Comparison of ENCODE assay signal across 9 cellular contexts in the genomic region with DNA sequence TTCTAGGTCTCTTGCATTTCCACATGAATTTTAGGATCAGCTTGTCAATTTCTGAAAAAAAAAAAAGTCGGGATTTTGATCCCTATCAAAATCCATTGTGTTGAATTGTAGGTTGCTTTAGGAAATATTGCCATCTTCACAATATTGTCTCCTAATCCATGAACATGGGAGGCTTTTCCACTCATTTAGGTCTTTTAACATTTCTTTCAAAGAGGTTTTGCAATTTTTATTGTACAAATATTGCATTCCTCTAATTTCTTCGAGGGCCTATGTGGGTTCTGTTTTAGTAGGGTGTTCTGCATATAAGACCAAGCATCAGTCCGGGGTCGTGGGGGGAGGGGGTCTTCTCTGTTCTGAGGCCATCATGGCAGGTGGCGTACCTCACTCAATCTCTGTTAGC. TPM values are rescaled to one million over a fixed set of nuclear protein-coding genes. Genes with fewer than 3 reads are reported as not detected.
DNase-seq lines count a peak whose midpoint lies in the region; ATAC-seq, FAIRE-seq and TF ChIP-seq lines count a peak whose summit lies in the region.
"Had no signal": no experiment of that assay in that cellular context is flagged by ENCODE, and none has a peak within 500 bp of the region (broad histone marks: within the 10 kb centered on the region; RNA-seq: fewer than 3 reads in every experiment).

No MANE protein-coding gene starts in this region.

- H3K27me3 ChIP-seq in HUES6 (ENCODE audit: control insufficient read depth, insufficient read depth, low read length) (peaks cover 46% of the 10 kb centered on the region), K562 (ENCODE audit: control insufficient read depth in 2 of 2, insufficient read depth in 2 of 2, low read length in 2 of 2) (peaks cover 14 to 40% of the 10 kb centered on the region in 2 experiments; a peak in 4 of 5 replicates), mesenchymal stem cell (ENCODE audit: control insufficient read depth in 1 of 2, insufficient read depth in 1 of 2, low read length in 2 of 2) (peaks cover 3 to 5% of the 10 kb centered on the region in 2 experiments), tibial nerve (peaks cover 0 to 16% of the 10 kb centered on the region in 2 donors)

- no peaks in the 10 kb centered on the region for H4K20me1 ChIP-seq in K562 (replicated peaks; ENCODE audit: control insufficient read depth, insufficient read depth, low read length)

- TF ChIP-seq EP300 in K562 (IDR thresholded peaks at IDR 0.05; ENCODE audit: low read length) (no peak), tibial nerve (IDR thresholded peaks at IDR 0.05) (no peak)

- H2AFZ ChIP-seq in K562 (ENCODE audit: low read depth, low read length), result no peak overlapping the region
- no peak overlapping the region for H2AFZ ChIP-seq in mesenchymal stem cell (ENCODE audit: low read depth, low read length)

- no peak for TF ChIP-seq RAD21 in K562 (CRISPR knock-in tag; conservative IDR thresholded peaks at IDR 0.05 in 1 of 2, IDR thresholded peaks at IDR 0.05 in 1 of 2)

- no peak overlapping the region for H2AK5ac ChIP-seq in mesenchymal stem cell (ENCODE audit: low read length, severe bottlenecking)

- H4K8ac ChIP-seq in mesenchymal stem cell (ENCODE audit: low read length), result no peak overlapping the region

- H2BK5ac ChIP-seq in mesenchymal stem cell (ENCODE audit: low read depth, low read length, poor library complexity, severe bottlenecking), result no peak overlapping the region

- intact Hi-C loops in K562 (cut with micrococcal nuclease), result no loop called here

- no peak overlapping the region for H3K27ac ChIP-seq in HUES6 (ENCODE audit: low read depth, low read length)
- H3K27ac ChIP-seq in K562 (ENCODE audit: extremely low read depth, low read depth, low read length), result no peak overlapping the region
- no peak overlapping the region for H3K27ac ChIP-seq in mesenchymal stem cell (ENCODE audit: low read length, poor library complexity, severe bottlenecking)
- peak overlapping the region in 2 of 4 donors; percentile 14 to 88 for H3K27ac ChIP-seq in tibial nerve

- H3K4me3 ChIP-seq in HUES6 (ENCODE audit: low read depth, low read length) (peak overlapping the region; percentile 60), K562 (no peak overlapping the region), mesenchymal stem cell (ENCODE audit: insufficient read depth in 1 of 2, low read depth in 1 of 2, low read length in 2 of 2) (peak overlapping the region in 1 of 2 experiments; percentile 76), tibial nerve (peak overlapping the region in 3 of 4 donors; percentile 53 to 80 (median 53))

- H3K9me3 ChIP-seq in HUES6 (ENCODE audit: control insufficient read depth, insufficient read depth, low read depth, low read length) (no peaks in the 10 kb centered on the region), K562 (replicated peaks; ENCODE audit: control insufficient read depth, insufficient read depth, low read depth, low read length) (no peaks in the 10 kb centered on the region), mesenchymal stem cell (ENCODE audit: control insufficient read depth, low read length) (no peaks in the 10 kb centered on the region), tibial nerve (no peaks in the 10 kb centered on the region)

- H3K9me1 ChIP-seq in K562 (ENCODE audit: control insufficient read depth, insufficient read depth, low read length), result no peaks in the 10 kb centered on the region

- no peak overlapping the region for H4K91ac ChIP-seq in mesenchymal stem cell (ENCODE audit: low read length)

- no peak overlapping the region for H3K14ac ChIP-seq in mesenchymal stem cell (ENCODE audit: low read length in 2 of 2)

- H3K4ac ChIP-seq in mesenchymal stem cell (ENCODE audit: low read depth in 1 of 2, low read length in 2 of 2), result no peak overlapping the region

- BruUV-seq in K562 (replicated peaks; lab: Mats Ljungman, UMichigan), result no TSS peak

- WGBS in K562 (ENCODE audit: insufficient coverage, low coverage, missing lambda C conversion rate), result 2% methylated on average over 5 of the region's 5 CpGs
- 73% methylated on average over 3 of the region's 5 CpGs for WGBS in mesenchymal stem cell
- WGBS in tibial nerve, 2 donors, result 71 to 74% methylated on average over 5 of the region's 5 CpGs

- ATAC-seq in K562, result no peak
- no peak for ATAC-seq in HG03108 (IDR thresholded peaks at IDR 0.05; ENCODE audit: unreplicated experiment)

- no peak overlapping the region for H3K23ac ChIP-seq in mesenchymal stem cell (ENCODE audit: low read length in 2 of 2)

- H3K9ac ChIP-seq in HUES6 (ENCODE audit: low read length), result no peak overlapping the region
- H3K9ac ChIP-seq in K562 (ENCODE audit: insufficient read depth in 1 of 2, low read depth in 2 of 2, low read length in 2 of 2), result no peak overlapping the region
- no peak overlapping the region for H3K9ac ChIP-seq in mesenchymal stem cell (ENCODE audit: low read length)

- no peak overlapping the region for H2BK15ac ChIP-seq in mesenchymal stem cell (ENCODE audit: low read depth, poor library complexity, severe bottlenecking)

- POLR2A ChIA-PET in K562 (lab: Yijun Ruan, JAX), result interaction anchor here (0.6 kb wide), 1 partner anchor 160 kb away, joined by 3 read pairs; no protein-coding TSS in a partner anchor

- H3K79me1 ChIP-seq in mesenchymal stem cell (replicated peaks; ENCODE audit: low read length, poor library complexity, severe bottlenecking), result no peaks in the 10 kb centered on the region

- in situ Hi-C loops in K562 (cut with MboI), result no loop called here

- no peak overlapping the region for H2BK120ac ChIP-seq in mesenchymal stem cell (ENCODE audit: low read depth, low read length)

- H3K79me2 ChIP-seq in K562 (ENCODE audit: control insufficient read depth, insufficient read depth, low read length), result no peaks in the 10 kb centered on the region

- H3K18ac ChIP-seq in mesenchymal stem cell (ENCODE audit: low read depth in 1 of 2, low read length in 2 of 2), result no peak overlapping the region

- CTCF ChIA-PET in K562 (lab: Yijun Ruan, JAX; ENCODE audit: low intra/inter-chr PET ratio), result no interaction called here

- FAIRE-seq in K562 (lab: Jason Lieb, UNC), result no peak
- FAIRE-seq: RCC 7860 had no signal

- DNase-seq in K562 (ENCODE audit: extremely low read depth in 1 of 4, low spot score in 3 of 4) (no peak), mesenchymal stem cell (no peak), tibial nerve (ENCODE audit: low spot score in 2 of 2) (no peak)
- DNase-seq in central memory CD4-positive, alpha-beta T cell, result no peak
- no peak for DNase-seq in NK-92 treated with Interleukin-12 subunit alpha and Interleukin-12 subunit beta, amount 100 ng/mL, for 24 hours (lab: John Stamatoyannopoulos, UW)
- DNase-seq: activated CD8-positive, alpha-beta memory T cell treated with anti-CD3 and anti-CD28 coated beads, Interleukin-2, amount 10 ng/mL, durations not matched to agents 7 days and 5 days had no signal

- TF ChIP-seq CTCF in K562 (IDR thresholded peaks at IDR 0.05 in 2 of 3, conservative IDR thresholded peaks at IDR 0.05 in 1 of 3; ENCODE audit: insufficient read depth in 2 of 3, low read depth in 1 of 3, low read length in 3 of 3) (no peak), tibial nerve (IDR thresholded peaks at IDR 0.05) (no peak)

- no peaks in the 10 kb centered on the region for H3K36me3 ChIP-seq in HUES6 (ENCODE audit: control insufficient read depth, insufficient read depth, low read length)
- no peaks in the 10 kb centered on the region for H3K36me3 ChIP-seq in K562 (ENCODE audit: control insufficient read depth, insufficient read depth, low read length)
- no peaks in the 10 kb centered on the region for H3K36me3 ChIP-seq in mesenchymal stem cell (ENCODE audit: control insufficient read depth in 1 of 2, insufficient read depth in 2 of 2, low read depth in 1 of 2, low read length in 2 of 2)
- H3K36me3 ChIP-seq in tibial nerve, result no peaks in the 10 kb centered on the region

- peaks cover 4% of the 10 kb centered on the region; the same call in 1 of the 2 replicates for H3K4me1 ChIP-seq in HUES6 (ENCODE audit: control insufficient read depth, insufficient read depth, low read length)
- peaks cover 0 to 15% of the 10 kb centered on the region in 2 experiments; a peak in 2 of 5 replicates for H3K4me1 ChIP-seq in K562 (replicated peaks in 1 of 2; ENCODE audit: control insufficient read depth in 2 of 2, insufficient read depth in 2 of 2, low read length in 2 of 2)
- peaks cover 20% of the 10 kb centered on the region for H3K4me1 ChIP-seq in mesenchymal stem cell (ENCODE audit: control insufficient read depth, insufficient read depth, low read depth, low read length)
- peaks cover 0 to 27% (median 4%) of the 10 kb centered on the region in 4 donors for H3K4me1 ChIP-seq in tibial nerve

- no peak overlapping the region for H2BK12ac ChIP-seq in mesenchymal stem cell (ENCODE audit: low read length in 2 of 2)

- no peak for TF ChIP-seq POLR2A in K562 (conservative IDR thresholded peaks at IDR 0.05)
- no peak for TF ChIP-seq POLR2A in tibial nerve (IDR thresholded peaks at IDR 0.05)

- H3K4me2 ChIP-seq in K562 (ENCODE audit: insufficient read depth, low read length) (no peak overlapping the region), mesenchymal stem cell (ENCODE audit: low read length, poor library complexity, severe bottlenecking) (peak overlapping the region; percentile 98)

RNA-seq across cellular contexts. Expression of a gene that starts 0.7 kb away (rescaled TPM):
- not detected in 2 replicates for total RNA-seq in K562 (2011; cell fraction: chromatin; rRNA removed; ENCODE audit: low replicate concordance)
- total RNA-seq in K562 (2011; cell fraction: nucleolus; rRNA removed), result not detected in 2 replicates
- not detected in 2 replicates for total RNA-seq in K562 (2011; cell fraction: nucleoplasm; rRNA removed)
- total RNA-seq in K562 (2014; rRNA removed), result not detected in 2 replicates
- total RNA-seq in K562 (2014; rRNA removed; fragmentation: Illumina TruSeq; extraction: Trizol), result not detected in 2 replicates
- total RNA-seq in K562 (2015; rRNA removed; fragmentation: Illumina TruSeq; extraction: Trizol), result not detected in 2 replicates
- total RNA-seq in K562 (2021), result 0.07 and 0.13 TPM in 2 replicates
- polyA plus RNA-seq in K562 (2011; rRNA removed), result not detected in 2 replicates
- polyA plus RNA-seq in K562 (2011; cell fraction: cytosol; rRNA removed), result not detected in 2 replicates
- polyA plus RNA-seq in K562 (2011; cell fraction: nucleus; rRNA removed), result not detected in 2 replicates
- 0.03 TPM in 1 of 2 replicates, not detected in the other for polyA plus RNA-seq in K562 (2012)
- polyA plus RNA-seq in K562 (2014; fragmentation: Illumina TruSeq; extraction: Trizol), result not detected in 2 replicates
- not detected for polyA plus RNA-seq in K562 (2014; fragmentation: Nextera tagmentation; extraction: Ambion mirVana)
- not detected in 2 replicates for polyA plus RNA-seq in K562 (2014; rRNA removed)
- not detected in 2 replicates for polyA minus RNA-seq in K562 (2011; rRNA and poly(A)+ RNA removed)
- polyA minus RNA-seq in K562 (2011; cell fraction: cytosol; rRNA and poly(A)+ RNA removed), result 0.29 and 0.73 TPM in 2 replicates
- polyA minus RNA-seq in K562 (2011; cell fraction: nucleus; rRNA and poly(A)+ RNA removed), result 0.11 and 0.27 TPM in 2 replicates
- 0.23 TPM for polyA plus RNA-seq in mesenchymal stem cell (2013, experiment 1 of 2)
- 0.15 TPM for polyA plus RNA-seq in mesenchymal stem cell (2013, experiment 2 of 2)
- total RNA-seq in tibial nerve, result 10 to 100 TPM; 46.3 to 80.6 (median 67.1) TPM

RNA-seq across cellular contexts. Expression of a gene that starts 25.8 kb away (rescaled TPM):
- total RNA-seq in K562 (2011; cell fraction: chromatin; rRNA removed; ENCODE audit: low replicate concordance), result not detected in 2 replicates
- total RNA-seq in K562 (2011; cell fraction: nucleolus; rRNA removed), result not detected in 2 replicates
- total RNA-seq in K562 (2011; cell fraction: nucleoplasm; rRNA removed), result not detected in 2 replicates
- total RNA-seq in K562 (2014; rRNA removed) (0.36 TPM in 1 of 2 replicates, not detected in the other), K562 (2014; rRNA removed; fragmentation: Illumina TruSeq; extraction: Trizol) (not detected in 2 replicates), K562 (2015; rRNA removed; fragmentation: Illumina TruSeq; extraction: Trizol) (not detected in 2 replicates), K562 (2021) (not detected in 2 replicates), tibial nerve (10 to 100 TPM; 13.0 to 22.1 (median 16.8) TPM)
- polyA plus RNA-seq in K562 (2011; rRNA removed) (not detected in 2 replicates), K562 (2014; fragmentation: Illumina TruSeq; extraction: Trizol) (not detected in 2 replicates), K562 (2014; fragmentation: Nextera tagmentation; extraction: Ambion mirVana) (not detected), K562 (2014; rRNA removed) (0.03 TPM in 1 of 2 replicates, not detected in the other)
- not detected in 2 replicates for polyA plus RNA-seq in K562 (2011; cell fraction: cytosol; rRNA removed)
- not detected in 2 replicates for polyA plus RNA-seq in K562 (2011; cell fraction: nucleus; rRNA removed)
- polyA plus RNA-seq in K562 (2012), result 0.10 TPM in 1 of 2 replicates, not detected in the other
- polyA minus RNA-seq in K562 (2011; rRNA and poly(A)+ RNA removed), result not detected in 2 replicates
- polyA minus RNA-seq in K562 (2011; cell fraction: cytosol; rRNA and poly(A)+ RNA removed), result not detected in 2 replicates
- polyA minus RNA-seq in K562 (2011; cell fraction: nucleus; rRNA and poly(A)+ RNA removed), result not detected in 2 replicates
- polyA plus RNA-seq in mesenchymal stem cell (2013, experiment 1 of 2), result 0.11 TPM
- 0.07 TPM for polyA plus RNA-seq in mesenchymal stem cell (2013, experiment 2 of 2)
- total RNA-seq: activated CD8-positive, alpha-beta memory T cell treated with anti-CD3 and anti-CD28 coated beads, Interleukin-2, amount 10 ng/mL, durations not matched to agents 7 days and 5 days had no signal

Comparison
In these comparisons a context has a peak if more than half of its experiments do, and no peak if none do; other contexts are left out.
1. RNA of a gene that starts 0.7 kb away (total RNA-seq): 46.3 to 80.6 TPM in tibial nerve; 0.07 to 0.13 TPM in K562; every median in the first group is over 10 times any median in the second.
2. RNA of a gene that starts 25.8 kb away (total RNA-seq): 13.0 to 22.1 TPM in tibial nerve; 0.36 TPM in K562; every median in the first group is over 10 times any median in the second.